ENCODE assay signal across 17 cellular contexts in the genomic region with DNA sequence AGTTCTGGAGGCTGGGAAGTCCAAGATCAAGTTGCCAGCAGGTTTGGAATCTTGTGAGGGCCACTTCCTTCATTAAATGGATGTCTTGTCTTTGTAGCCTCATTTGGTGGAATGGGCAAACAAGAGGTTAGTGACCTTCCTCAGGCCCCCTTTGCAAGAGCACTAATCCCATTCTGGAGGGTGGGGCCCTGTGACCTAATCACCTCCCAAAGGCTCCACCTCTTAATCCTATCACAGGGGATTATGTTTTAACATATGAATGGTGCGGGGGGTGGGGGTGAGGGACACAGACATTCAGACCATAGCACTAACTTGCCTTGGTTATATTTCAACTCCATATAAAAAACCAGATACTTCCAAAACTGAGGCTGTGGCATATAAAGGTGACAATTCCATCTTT.
"Had no signal": no experiment of that assay in that cellular context is flagged by ENCODE, and none has a peak within 500 bp of the region (broad histone marks: within the 10 kb centered on the region; RNA-seq: fewer than 3 reads in every experiment).

No MANE protein-coding gene starts in this region.

- H3K27ac Mint-ChIP-seq: naive B cell; nephron; stimulated activated naive B cell treated with anti-CD40 and anti-IgM and Interleukin-4, amounts not matched to agents 10 μg/mL and 1 μg/mL and 100 μg/mL, for 72 hours had no signal

- DNase-seq: cortex of kidney; dorsolateral prefrontal cortex; effector memory CD4-positive, alpha-beta T cell; esophagus squamous epithelium; foreskin fibroblast; left colon; left ventricle myocardium superior; mesenchymal stem cell; naive B cell; psoas muscle; stimulated activated CD4-positive, alpha-beta T cell treated with anti-CD3 and anti-CD28 coated beads, Interleukin-2, amount 100 ng/mL, for 24 hours; stimulated activated CD4-positive, alpha-beta T cell treated with anti-CD3 and anti-CD28 coated beads, Interleukin-4, amount 100 ng/mL, for 4 hours; stimulated activated naive B cell treated with anti-CD40 and anti-IgM and Interleukin-4, amounts not matched to agents 10 μg/mL and 1 μg/mL and 100 μg/mL, for 72 hours; stomach; trophoblast cell had no signal

- H3K4me3 Mint-ChIP-seq: naive B cell; nephron; stimulated activated naive B cell treated with anti-CD40 and anti-IgM and Interleukin-4, amounts not matched to agents 10 μg/mL and 1 μg/mL and 100 μg/mL, for 72 hours had no signal

- ATAC-seq: left colon; left ventricle myocardium superior; psoas muscle; sciatic nerve; stimulated activated naive B cell treated with anti-CD40 and anti-IgM and Interleukin-4, amounts not matched to agents 10 μg/mL and 1 μg/mL and 100 μg/mL, for 72 hours had no signal
